In the genomic region with DNA sequence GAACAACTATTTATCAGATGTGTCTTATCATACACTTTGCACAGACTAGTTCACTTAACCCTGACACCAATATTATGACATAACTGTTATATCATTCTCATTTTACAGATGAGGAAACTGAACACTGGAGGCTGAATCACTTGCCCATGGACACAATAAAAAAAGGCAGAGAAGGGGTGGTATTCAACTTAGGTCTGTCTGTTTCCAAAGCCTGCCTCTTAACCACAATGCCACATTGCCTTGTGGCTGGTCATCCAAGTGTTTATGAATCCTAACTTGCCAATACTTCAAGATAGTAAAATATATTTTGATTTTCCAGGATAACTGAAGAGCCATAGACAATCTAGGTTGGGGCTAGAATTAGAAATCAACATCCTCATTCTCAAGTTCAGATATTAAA, we compare ENCODE assay signal across 25 cellular contexts.
DNase-seq lines count a peak whose midpoint lies in the region; ATAC-seq and TF ChIP-seq lines count a peak whose summit lies in the region.
"Had no signal": no experiment of that assay in that cellular context is flagged by ENCODE, and none has a peak within 500 bp of the region (broad histone marks: within the 10 kb centered on the region; RNA-seq: fewer than 3 reads in every experiment).

No MANE protein-coding gene starts in this region.

- H3K4me3 ChIP-seq in mammary epithelial cell (replicated peaks in 1 of 3; ENCODE audit: insufficient read depth in 1 of 3, low read depth in 2 of 3, low read length in 3 of 3): no peak overlapping the region
- no peak overlapping the region for H3K4me3 ChIP-seq in upper lobe of right lung
- H3K4me3 ChIP-seq: A549; BLaER1 treated with 17β-estradiol and CSF1 and Interleukin-3, amounts not matched to agents 10 nM and 100 nM; GM12878; GM23248; HAP-1 had no signal

- intact Hi-C loops in mammary epithelial cell (cut with micrococcal nuclease) (no loop called here), MCF 10A (cut with micrococcal nuclease) (no loop called here), upper lobe of right lung (cut with DNase I) (no loop called here)

- no peak overlapping the region for H3K9ac ChIP-seq in mammary epithelial cell (ENCODE audit: insufficient read depth, low read length)
- H3K9ac ChIP-seq: BLaER1 treated with 17β-estradiol and CSF1 and Interleukin-3, amounts not matched to agents 10 nM and 100 nM; GM23248 had no signal

- H3K4me3 Mint-ChIP-seq in MCF 10A (ENCODE audit: unreplicated experiment): no peak overlapping the region
- H3K4me3 Mint-ChIP-seq: CD14-positive monocyte; CD4-positive, alpha-beta T cell; CD8-positive, alpha-beta memory T cell; HFFc6 had no signal

- DNase-seq in mammary epithelial cell (peak; percentile 19), MCF 10A (ENCODE audit: unreplicated experiment) (no peak), glomerular visceral epithelial cell (ENCODE audit: extremely low spot score) (peak; percentile 7), myocyte (ENCODE audit: low read depth) (peak; percentile 76), upper lobe of right lung (no peak), globus pallidus (ENCODE audit: low spot score) (no peak), NCI-H2227 (lab: John Stamatoyannopoulos, UW; ENCODE audit: unreplicated experiment) (no peak)
- no peak for DNase-seq in activated naive CD4-positive, alpha-beta T cell treated with anti-CD3 and anti-CD28 coated beads, Interleukin-2, amount 50 U/mL, for 16 hours
- DNase-seq: 8988T; ACHN; AML-193; BE2C; CD4-positive, alpha-beta T cell; CD8-positive, alpha-beta memory T cell; DMS 273 treated with DMSO at 0.1 percent for 48 hours; DMS79; EL; GDM1; GM23248; HFFc6 had no signal

- CTCF ChIA-PET in mammary epithelial cell (lab: Charles Lee; ENCODE audit: low non-redundant PET): no interaction called here
- CTCF ChIA-PET in MCF 10A (lab: Yijun Ruan, JAX): no interaction called here

- no peaks in the 10 kb centered on the region for H3K27me3 Mint-ChIP-seq in MCF 10A (ENCODE audit: insufficient read depth, unreplicated experiment)
- H3K27me3 Mint-ChIP-seq: CD4-positive, alpha-beta T cell; CD8-positive, alpha-beta memory T cell had no signal

- H3K27me3 ChIP-seq in mammary epithelial cell (ENCODE audit: insufficient read depth, low read length): no peaks in the 10 kb centered on the region
- no peaks in the 10 kb centered on the region for H3K27me3 ChIP-seq in upper lobe of right lung
- H3K27me3 ChIP-seq: BE2C; BLaER1 treated with 17β-estradiol and CSF1 and Interleukin-3, amounts not matched to agents 10 nM and 100 nM had no signal

- H3K36me3 Mint-ChIP-seq in MCF 10A (ENCODE audit: insufficient read depth, unreplicated experiment): no peaks in the 10 kb centered on the region
- H3K36me3 Mint-ChIP-seq: CD14-positive monocyte had no signal

- H4K20me1 ChIP-seq in mammary epithelial cell (ENCODE audit: insufficient read depth, low read length): no peaks in the 10 kb centered on the region
- H4K20me1 ChIP-seq: BLaER1 treated with 17β-estradiol and CSF1 and Interleukin-3, amounts not matched to agents 10 nM and 100 nM had no signal

- H3K27ac ChIP-seq in mammary epithelial cell (ENCODE audit: insufficient read depth, low read depth, low read length): no peak overlapping the region
- no peak overlapping the region for H3K27ac ChIP-seq in upper lobe of right lung
- H3K27ac ChIP-seq: A549; BLaER1 treated with 17β-estradiol and CSF1 and Interleukin-3, amounts not matched to agents 10 nM and 100 nM; GM23248 had no signal

- H3K4me1 ChIP-seq in mammary epithelial cell (ENCODE audit: insufficient read depth, low read length): peaks cover 4% of the 10 kb centered on the region
- H3K4me1 ChIP-seq in upper lobe of right lung: no peaks in the 10 kb centered on the region
- H3K4me1 ChIP-seq: A549, BE2C had no signal

- TF ChIP-seq CTCF in mammary epithelial cell (conservative IDR thresholded peaks at IDR 0.05 in 1 of 2, IDR thresholded peaks at IDR 0.05 in 1 of 2; ENCODE audit: extremely low read depth in 1 of 2, insufficient read depth in 1 of 2, low read depth in 1 of 2, low read length in 2 of 2): no peak
- TF ChIP-seq CTCF in MCF 10A (IDR thresholded peaks at IDR 0.05; ENCODE audit: unreplicated experiment): no peak
- TF ChIP-seq CTCF in upper lobe of right lung (IDR thresholded peaks at IDR 0.05): no peak

- BruUV-seq in mammary epithelial cell (replicated peaks; lab: Mats Ljungman, UMichigan) (no TSS peak), MCF 10A (replicated peaks; lab: Mats Ljungman, UMichigan) (no TSS peak)

- H3K9me3 ChIP-seq in mammary epithelial cell (replicated peaks; ENCODE audit: insufficient read depth, low read length): no peaks in the 10 kb centered on the region
- no peaks in the 10 kb centered on the region for H3K9me3 ChIP-seq in upper lobe of right lung
- H3K9me3 ChIP-seq: A549; BE2C; BLaER1 treated with 17β-estradiol and CSF1 and Interleukin-3, amounts not matched to agents 10 nM and 100 nM; HAP-1 had no signal

- in situ Hi-C loops in mammary epithelial cell (cut with MboI; ENCODE audit: low sequenced_read_pairs in 2 of 2): no loop called here

- H3K79me2 ChIP-seq in mammary epithelial cell (ENCODE audit: insufficient read depth, low read length): no peaks in the 10 kb centered on the region

- H3K4me1 Mint-ChIP-seq in MCF 10A (ENCODE audit: insufficient read depth, unreplicated experiment): peaks cover 23% of the 10 kb centered on the region

- no peaks in the 10 kb centered on the region for H3K36me3 ChIP-seq in mammary epithelial cell (ENCODE audit: insufficient read depth, low read length)
- H3K36me3 ChIP-seq in upper lobe of right lung: peaks cover 40% of the 10 kb centered on the region
- H3K36me3 ChIP-seq: BE2C; BLaER1 treated with 17β-estradiol and CSF1 and Interleukin-3, amounts not matched to agents 10 nM and 100 nM; HAP-1 had no signal

- H3K4me2 ChIP-seq in mammary epithelial cell (ENCODE audit: insufficient read depth, low read depth, low read length): no peak overlapping the region
- H3K4me2 ChIP-seq: A549; BLaER1 treated with 17β-estradiol and CSF1 and Interleukin-3, amounts not matched to agents 10 nM and 100 nM had no signal

- no peak overlapping the region for H2AFZ ChIP-seq in mammary epithelial cell (ENCODE audit: low read depth, low read length)
- H2AFZ ChIP-seq: GM23248 had no signal

- POLR2A ChIA-PET in MCF 10A (lab: Yijun Ruan, JAX): no interaction called here

- dilution Hi-C loops in mammary epithelial cell (cut with HindIII; ENCODE audit: low sequenced_read_pairs): no loop called here

- peak; percentile 20 for ATAC-seq in upper lobe of right lung
- ATAC-seq: A549, GM12878 had no signal

- H3K27ac Mint-ChIP-seq in MCF 10A (ENCODE audit: low read depth, unreplicated experiment): no peak overlapping the region
- H3K27ac Mint-ChIP-seq: CD14-positive monocyte; CD4-positive, alpha-beta T cell; HFFc6 had no signal

- no peaks in the 10 kb centered on the region for H3K9me3 Mint-ChIP-seq in MCF 10A (ENCODE audit: unreplicated experiment)
- H3K9me3 Mint-ChIP-seq: CD4-positive, alpha-beta T cell; CD8-positive, alpha-beta memory T cell; HFFc6 had no signal

Comparison
In these comparisons a context has a peak if more than half of its experiments do, and no peak if none do; other contexts are left out.
1. DNase-seq: peak in mammary epithelial cell (single experiment), glomerular visceral epithelial cell (single experiment) and myocyte (single experiment); none in MCF 10A (single experiment), upper lobe of right lung (single experiment), activated naive CD4-positive, alpha-beta T cell treated with anti-CD3 and anti-CD28 coated beads, Interleukin-2, amount 50 U/mL, for 16 hours (single experiment), globus pallidus (single experiment) and NCI-H2227 (single experiment).